Comparison of ENCODE assay signal across 7 cellular contexts in the genomic region with DNA sequence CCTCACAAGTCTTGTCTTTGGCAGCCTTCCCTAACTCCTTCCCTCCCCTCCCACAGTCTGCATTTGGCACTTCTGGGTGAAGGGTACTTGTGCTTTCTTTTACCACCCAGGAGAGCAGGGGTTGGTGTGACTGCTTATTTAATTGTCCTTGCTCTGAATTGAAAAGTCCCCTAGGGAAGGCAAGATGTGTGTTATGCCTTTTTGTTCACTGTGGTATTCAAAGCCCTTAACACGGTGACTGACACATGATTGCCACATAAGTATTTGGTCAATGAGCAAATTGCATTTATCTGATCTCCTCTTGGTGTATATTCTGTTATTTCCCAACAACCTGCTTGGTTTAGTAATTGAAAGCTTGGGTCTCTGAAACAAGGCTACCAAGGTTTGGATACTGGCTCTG.
DNase-seq lines count a peak whose midpoint lies in the region; ATAC-seq and TF ChIP-seq lines count a peak whose summit lies in the region.
"Not testable (repeated sequence)": the region's sequence is repeated elsewhere in the genome, so short reads cannot be mapped to it uniquely, and the experiment has no call there.

No MANE protein-coding gene starts in this region.

- not testable (repeated sequence) for H3K36me3 ChIP-seq in right lobe of liver, neutrophil

- not testable (repeated sequence) for ATAC-seq in effector memory CD8-positive, alpha-beta T cell (replicated peaks)
- ATAC-seq in right lobe of liver: peak; percentile 40 to 84 (median 68)

- TF ChIP-seq CTCF in right lobe of liver (IDR thresholded peaks at IDR 0.05); neutrophil (IDR thresholded peaks at IDR 0.05): not testable (repeated sequence)

- H3K36me3 Mint-ChIP-seq in activated naive CD4-positive, alpha-beta T cell treated with anti-CD3 and anti-CD28 coated beads, Interleukin-2, amount 50 U/mL, for 24 hours: peaks cover 19% of the 10 kb centered on the region
- not testable (repeated sequence) for H3K36me3 Mint-ChIP-seq in effector memory CD8-positive, alpha-beta T cell (ENCODE audit: insufficient read depth)

- not testable (repeated sequence) for H3K9me3 Mint-ChIP-seq in activated naive CD4-positive, alpha-beta T cell treated with anti-CD3 and anti-CD28 coated beads, Interleukin-2, amount 50 U/mL, for 24 hours; effector memory CD8-positive, alpha-beta T cell

- intact Hi-C loops in right lobe of liver (cut with DNase I): not testable (repeated sequence)

- not testable (repeated sequence) for H3K9me3 ChIP-seq in right lobe of liver, neutrophil

- DNase-seq in Daoy (ENCODE audit: low read depth) (peak; percentile 37), NCI-H1092 treated with DMSO at 0.1 percent for 48 hours (lab: John Stamatoyannopoulos, UW) (peak; percentile 41), NCI-H2107 treated with DMSO at 0.1 percent for 48 hours (lab: John Stamatoyannopoulos, UW; ENCODE audit: unreplicated experiment) (peak; percentile 93)
- DNase-seq in effector memory CD8-positive, alpha-beta T cell; right lobe of liver: not testable (repeated sequence)

- H3K4me1 Mint-ChIP-seq in activated naive CD4-positive, alpha-beta T cell treated with anti-CD3 and anti-CD28 coated beads, Interleukin-2, amount 50 U/mL, for 24 hours: peaks cover 48% of the 10 kb centered on the region
- H3K4me1 Mint-ChIP-seq in effector memory CD8-positive, alpha-beta T cell (ENCODE audit: low read depth in 2 of 2): peaks cover 16 to 19% of the 10 kb centered on the region in 2 donors

- TF ChIP-seq POLR2A in right lobe of liver (IDR thresholded peaks at IDR 0.05): not testable (repeated sequence)

- not testable (repeated sequence) for H3K27ac ChIP-seq in right lobe of liver
- H3K27ac ChIP-seq in neutrophil: peak overlapping the region; percentile 95

- not testable (repeated sequence) for H3K4me3 ChIP-seq in right lobe of liver; neutrophil (ENCODE audit: low read depth in 1 of 2, low read length in 1 of 2)

- WGBS in right lobe of liver (ENCODE audit: insufficient coverage, low coverage, low lambda C conversion rate, missing lambda C conversion rate): 38% methylated on average over 1 of the region's 1 CpG

- peak overlapping the region; percentile 33 for H3K4me3 Mint-ChIP-seq in activated naive CD4-positive, alpha-beta T cell treated with anti-CD3 and anti-CD28 coated beads, Interleukin-2, amount 50 U/mL, for 24 hours
- H3K4me3 Mint-ChIP-seq in effector memory CD8-positive, alpha-beta T cell: not testable (repeated sequence)

- not testable (repeated sequence) for H3K27ac Mint-ChIP-seq in activated naive CD4-positive, alpha-beta T cell treated with anti-CD3 and anti-CD28 coated beads, Interleukin-2, amount 50 U/mL, for 24 hours
- peak overlapping the region; percentile 94 to 99 for H3K27ac Mint-ChIP-seq in effector memory CD8-positive, alpha-beta T cell

- not testable (repeated sequence) for H3K27me3 Mint-ChIP-seq in activated naive CD4-positive, alpha-beta T cell treated with anti-CD3 and anti-CD28 coated beads, Interleukin-2, amount 50 U/mL, for 24 hours; effector memory CD8-positive, alpha-beta T cell

- not testable (repeated sequence) for H3K27me3 ChIP-seq in right lobe of liver, neutrophil

- H3K4me1 ChIP-seq in right lobe of liver (peaks cover 0 to 19% (median 7%) of the 10 kb centered on the region in 4 donors), neutrophil (ENCODE audit: control insufficient read depth in 1 of 2, insufficient read depth in 1 of 2, low read depth in 1 of 2, low read length in 1 of 2) (peaks cover 30% of the 10 kb centered on the region in 2 experiments)
